In genomic region chr5:159385529-159385928, GRCh38 we compare ENCODE assay signal across 33 cellular contexts. TPM values are rescaled to one million over a fixed set of nuclear protein-coding genes. Genes with fewer than 3 reads are reported as not detected.
"Had no signal": no experiment of that assay in that cellular context is flagged by ENCODE, and none has a peak within 500 bp of the region (broad histone marks: within the 10 kb centered on the region; RNA-seq: fewer than 3 reads in every experiment).

No MANE protein-coding gene starts in this region.

- H3K27ac Mint-ChIP-seq: dendritic cell treated with granulocyte-macrophage colony-stimulating factor and Interleukin-4, amounts not matched to agents 40 ng/mL and 50 ng/mL, for 4 days; endodermal cell; naive B cell; nephron progenitor cell had no signal

- DNase-seq: effector CD8-positive, alpha-beta T cell; endodermal cell; foreskin fibroblast; gastrocnemius medialis; head of caudate nucleus; left ventricle myocardium superior; lower lobe of right lung; mucosa of descending colon; naive B cell; nephron progenitor cell; nucleus accumbens; stimulated activated CD4-positive, alpha-beta T cell treated with anti-CD3 and anti-CD28 coated beads, Interleukin-12 subunit alpha, Interleukin-12 subunit beta, amount 100 ng/mL, for 4 hours; stimulated activated CD4-positive, alpha-beta T cell treated with anti-CD3 and anti-CD28 coated beads, Interleukin-1b, Interleukin-23, amount 100 ng/mL, for 48 hours; stimulated activated CD4-positive, alpha-beta T cell treated with anti-CD3 and anti-CD28 coated beads, Interleukin-4, amount 100 ng/mL, for 1 hour; stimulated activated CD8-positive, alpha-beta memory T cell treated with anti-CD3 and anti-CD28 coated beads, Interleukin-4, amount 100 ng/mL, for 48 hours; stimulated activated naive CD4-positive, alpha-beta T cell treated with Interleukin-2 at 50 U/mL for 16 hours; stomach; thyroid gland; trophoblast cell had no signal

- H3K27ac ChIP-seq: epithelial cell of prostate, gastrocnemius medialis, lower lobe of right lung, prostate gland, right atrium auricular region, stomach, thyroid gland, vagina had no signal

- H3K36me3 ChIP-seq: gastrocnemius medialis, lower lobe of right lung, prostate gland, right atrium auricular region, stomach, thyroid gland, vagina had no signal

- H3K27me3 ChIP-seq: gastrocnemius medialis, right atrium auricular region, thyroid gland, vagina had no signal

- H3K9me3 ChIP-seq: gastrocnemius medialis, prostate gland, thyroid gland had no signal

- H3K4me1 Mint-ChIP-seq: endodermal cell, naive B cell, nephron progenitor cell had no signal

- H3K4me1 ChIP-seq: gastrocnemius medialis, lower lobe of right lung, prostate gland, right atrium auricular region, stomach, thyroid gland, vagina had no signal

- H3K4me3 Mint-ChIP-seq: dendritic cell treated with granulocyte-macrophage colony-stimulating factor and Interleukin-4, amounts not matched to agents 40 ng/mL and 50 ng/mL, for 4 days; endodermal cell; naive B cell; nephron progenitor cell had no signal

- ATAC-seq: esophagus mucosa, gastrocnemius medialis, left ventricle myocardium superior, lower lobe of right lung, mucosa of descending colon, sciatic nerve had no signal

- H3K4me3 ChIP-seq: gastrocnemius medialis, lower lobe of right lung, mucosa of descending colon, prostate gland, right atrium auricular region, smooth muscle cell, stomach, thyroid gland, vagina had no signal

- H3K27me3 Mint-ChIP-seq: dendritic cell treated with granulocyte-macrophage colony-stimulating factor and Interleukin-4, amounts not matched to agents 40 ng/mL and 50 ng/mL, for 4 days had no signal

RNA-seq across cellular contexts. Expression of gene IL12B, which starts 55.2 kb away (rescaled TPM):
- total RNA-seq: endodermal cell, gastrocnemius medialis, glomerular endothelial cell, left ventricle myocardium superior, lower lobe of right lung, mucosa of descending colon, osteocyte, prostate gland, right atrium auricular region, sciatic nerve, smooth muscle cell, stomach, subcutaneous adipose tissue, temporal lobe, thyroid gland, ureter, vagina had no signal
- polyA plus RNA-seq: keratinocyte, smooth muscle cell had no signal
